ENCODE assay signal across 8 cellular contexts in genomic region chrX:48631376-48632090, GRCh38. TPM values are rescaled to one million over a fixed set of nuclear protein-coding genes. Genes with fewer than 3 reads are reported as not detected.
DNase-seq lines count a peak whose midpoint lies in the region; ATAC-seq, FAIRE-seq and TF ChIP-seq lines count a peak whose summit lies in the region.

No MANE protein-coding gene starts in this region.

- peak; percentile 90 for FAIRE-seq in A204.1 (lab: Jason Lieb, UNC)

- H3K27ac Mint-ChIP-seq in endothelial cell (ENCODE audit: unreplicated experiment): no peak overlapping the region

- H3K9me3 Mint-ChIP-seq in endothelial cell (ENCODE audit: unreplicated experiment): no peaks in the 10 kb centered on the region

- no peak for TF ChIP-seq CTCF in endothelial cell (IDR thresholded peaks at IDR 0.05; ENCODE audit: unreplicated experiment)

- ATAC-seq in GM18505 (IDR thresholded peaks at IDR 0.05; ENCODE audit: unreplicated experiment): peak; percentile 86
- ATAC-seq in HG03558 (IDR thresholded peaks at IDR 0.05; ENCODE audit: extremely low read depth, unreplicated experiment): peak; percentile 49

- no peak for TF ChIP-seq POLR2A in GM18505 (IDR thresholded peaks at IDR 0.05; ENCODE audit: borderline replicate concordance, extremely low read depth, insufficient read depth, insufficient read length)

- no peak overlapping the region for H3K4me3 Mint-ChIP-seq in endothelial cell (ENCODE audit: unreplicated experiment)

- no peaks in the 10 kb centered on the region for H3K36me3 Mint-ChIP-seq in endothelial cell (ENCODE audit: low read depth, unreplicated experiment)

- no peaks in the 10 kb centered on the region for H3K27me3 Mint-ChIP-seq in endothelial cell (ENCODE audit: unreplicated experiment)

- peak; percentile 65 to 66 for DNase-seq in NOMO-1 (lab: John Stamatoyannopoulos, UW; ENCODE audit: unreplicated experiment in 2 of 2)
- peak; percentile 14 for DNase-seq in activated CD8-positive, alpha-beta memory T cell treated with anti-CD3 and anti-CD28 coated beads, Interleukin-2, amount 50 U/mL, for 24 hours (ENCODE audit: extremely low read depth)
- peak; percentile 73 for DNase-seq in endothelial cell (ENCODE audit: low spot score)
- peak; percentile 78 for DNase-seq in midbrain (lab: John Stamatoyannopoulos, UW)
- peak; percentile 1 to 17 for DNase-seq in stimulated activated CD8-positive, alpha-beta memory T cell treated with anti-CD3 and anti-CD28 coated beads, Interleukin-4, amount 100 ng/mL, for 1 hour (ENCODE audit: low read depth in 2 of 2, low spot score in 1 of 2)

- no peaks in the 10 kb centered on the region for H3K4me1 Mint-ChIP-seq in endothelial cell (ENCODE audit: unreplicated experiment)

RNA-seq across cellular contexts. Expression of gene WDR13, which starts 34.2 kb away (rescaled TPM):
- total RNA-seq in endothelial cell (ENCODE audit: unreplicated experiment): 73.8 TPM

RNA-seq across cellular contexts. Expression of gene WAS, which starts 52.1 kb away (rescaled TPM):
- 2.7 TPM for total RNA-seq in endothelial cell (ENCODE audit: unreplicated experiment)

RNA-seq across cellular contexts. Expression of gene RBM3, which starts 57.2 kb away (rescaled TPM):
- total RNA-seq in endothelial cell (ENCODE audit: unreplicated experiment): 252 TPM

Comparison
In these comparisons a context has a peak if more than half of its experiments do, and no peak if none do; other contexts are left out.
1. Peak in every context shown above with its lines: DNase-seq and ATAC-seq.
2. DNase-seq: peak in every context shown above with its lines; median percentile 78 in midbrain; 73 in endothelial cell; 66 in NOMO-1; 14 in activated CD8-positive, alpha-beta memory T cell treated with anti-CD3 and anti-CD28 coated beads, Interleukin-2, amount 50 U/mL, for 24 hours; 9 in stimulated activated CD8-positive, alpha-beta memory T cell treated with anti-CD3 and anti-CD28 coated beads, Interleukin-4, amount 100 ng/mL, for 1 hour.